7 cellular contexts compared by ENCODE assay signal in genomic region chr11:795638-796564, GRCh38. TPM values are rescaled to one million over a fixed set of nuclear protein-coding genes. Genes with fewer than 3 reads are reported as not detected.
DNase-seq lines count a peak whose midpoint lies in the region; ATAC-seq, FAIRE-seq and TF ChIP-seq lines count a peak whose summit lies in the region.

No MANE protein-coding gene starts in this region.

- intact Hi-C loops in spleen (cut with DNase I; ENCODE audit: low total_unique reads), result no loop called here

- no peaks in the 10 kb centered on the region for H3K27me3 ChIP-seq in MM.1S (replicated peaks; ENCODE audit: insufficient read depth, low read length)
- H3K27me3 ChIP-seq in astrocyte (ENCODE audit: insufficient read depth, low read length), result no peaks in the 10 kb centered on the region
- H3K27me3 ChIP-seq in iPS-20b (ENCODE audit: insufficient read depth, low read length), result no peaks in the 10 kb centered on the region
- H3K27me3 ChIP-seq in spleen (replicated peaks in 1 of 7), result peaks cover 0 to 2% (median 0%) of the 10 kb centered on the region in 7 donors

- no peak for ATAC-seq in GM18505 (IDR thresholded peaks at IDR 0.05; ENCODE audit: unreplicated experiment)

- H3K4me3 ChIP-seq in MM.1S (ENCODE audit: low read length) (peak overlapping the region; percentile 84), astrocyte (ENCODE audit: insufficient read depth, low read depth, low read length) (peak overlapping the region; percentile 77), iPS-20b (ENCODE audit: low read length) (peak overlapping the region; percentile 95; the same call in 1 of the 2 replicates), spleen (peak overlapping the region; percentile 46 to 96 (median 92))

- TF ChIP-seq CTCF in MM.1S (IDR thresholded peaks at IDR 0.05; ENCODE audit: low read length) (no peak), astrocyte (IDR thresholded peaks at IDR 0.05; ENCODE audit: insufficient read depth, low read depth, low read length) (no peak), spleen (IDR thresholded peaks at IDR 0.05 in 8 of 11, conservative IDR thresholded peaks at IDR 0.05 in 3 of 11) (no peak)

- peaks cover 41% of the 10 kb centered on the region for H3K79me2 ChIP-seq in MM.1S (ENCODE audit: low read length)
- peaks cover 4% of the 10 kb centered on the region for H3K79me2 ChIP-seq in astrocyte (ENCODE audit: insufficient read depth, low read length)

- peaks cover 2% of the 10 kb centered on the region for H3K36me3 Mint-ChIP-seq in astrocyte (ENCODE audit: low read depth, unreplicated experiment)

- H3K4me1 ChIP-seq in MM.1S (ENCODE audit: low read length) (no peaks in the 10 kb centered on the region), astrocyte (ENCODE audit: insufficient read depth, low read length) (peaks cover 16% of the 10 kb centered on the region), iPS-20b (ENCODE audit: insufficient read depth, low read length) (peaks cover 4% of the 10 kb centered on the region; the same call in 1 of the 2 replicates), spleen (peaks cover 15 to 49% (median 42%) of the 10 kb centered on the region in 6 donors)

- H3K9ac ChIP-seq in MM.1S (ENCODE audit: low read length) (peak overlapping the region; percentile 85), astrocyte (ENCODE audit: low read length) (peak overlapping the region; percentile 86), iPS-20b (ENCODE audit: low read depth, low read length) (peak overlapping the region; percentile 41; the same call in 1 of the 2 replicates)

- H3K27ac Mint-ChIP-seq in astrocyte (ENCODE audit: unreplicated experiment), result peak overlapping the region; percentile 34

- no peaks in the 10 kb centered on the region for H3K4me1 Mint-ChIP-seq in astrocyte (ENCODE audit: low read depth, unreplicated experiment)

- H3K9me3 Mint-ChIP-seq in astrocyte (ENCODE audit: unreplicated experiment), result no peaks in the 10 kb centered on the region

- peak; percentile 83 for DNase-seq in MM.1S
- DNase-seq in T1000 (lab: John Stamatoyannopoulos, UW), result peak; percentile 76
- DNase-seq in astrocyte (ENCODE audit: low read depth), result peak; percentile 61
- DNase-seq in spleen, result peak; percentile 94
- DNase-seq in ecto neural progenitor cell (ENCODE audit: low spot score), result no peak

- H3K36me3 ChIP-seq in MM.1S (replicated peaks; ENCODE audit: insufficient read depth, low read length) (no peaks in the 10 kb centered on the region), astrocyte (ENCODE audit: insufficient read depth, low read length) (no peaks in the 10 kb centered on the region), iPS-20b (ENCODE audit: insufficient read depth, low read depth, low read length) (peaks cover 15% of the 10 kb centered on the region), spleen (peaks cover 0 to 59% (median 32%) of the 10 kb centered on the region in 6 donors)

- H3K9me3 ChIP-seq in MM.1S (replicated peaks; ENCODE audit: insufficient read depth, low read length), result no peaks in the 10 kb centered on the region
- H3K9me3 ChIP-seq in astrocyte (ENCODE audit: insufficient read depth, low read depth, low read length), result no peaks in the 10 kb centered on the region
- H3K9me3 ChIP-seq in iPS-20b (ENCODE audit: insufficient read depth, low read depth, low read length), result no peaks in the 10 kb centered on the region
- no peaks in the 10 kb centered on the region for H3K9me3 ChIP-seq in spleen

- H3K4me2 ChIP-seq in MM.1S (ENCODE audit: low read depth, low read length), result peak overlapping the region; percentile 100
- peak overlapping the region; percentile 96 for H3K4me2 ChIP-seq in astrocyte (ENCODE audit: low read length)

- peak overlapping the region; percentile 70; the same call in 1 of the 2 replicates for H2AFZ ChIP-seq in MM.1S (ENCODE audit: low read length)
- no peak overlapping the region for H2AFZ ChIP-seq in astrocyte (ENCODE audit: low read depth, low read length)

- peaks cover 21% of the 10 kb centered on the region for H3F3A ChIP-seq in MM.1S (ENCODE audit: insufficient read depth, low read length)

- H3K27ac ChIP-seq in MM.1S (ENCODE audit: low read length), result peak overlapping the region; percentile 67
- peak overlapping the region; percentile 81 for H3K27ac ChIP-seq in astrocyte (ENCODE audit: low read depth, low read length)
- H3K27ac ChIP-seq in iPS-20b (ENCODE audit: low read length), result no peak overlapping the region
- peak overlapping the region; percentile 78 to 96 (median 89) for H3K27ac ChIP-seq in spleen

- no peaks in the 10 kb centered on the region for H3K27me3 Mint-ChIP-seq in astrocyte (ENCODE audit: low read depth, unreplicated experiment)

- 1 to 7% (median 3%) methylated on average over 12 to 25 of the region's 25 CpGs for WGBS in spleen, 5 donors

- FAIRE-seq in astrocyte (lab: Jason Lieb, UNC), result no peak

- no peaks in the 10 kb centered on the region for H4K20me1 ChIP-seq in MM.1S (ENCODE audit: insufficient read depth, low read length)
- H4K20me1 ChIP-seq in astrocyte (ENCODE audit: insufficient read depth, low read length), result peaks cover 53% of the 10 kb centered on the region

- TF ChIP-seq POLR2A in GM18505 (IDR thresholded peaks at IDR 0.05; ENCODE audit: borderline replicate concordance, extremely low read depth, insufficient read depth, insufficient read length), result peak; percentile 43
- no peak for TF ChIP-seq POLR2A in spleen (IDR thresholded peaks at IDR 0.05)

- no peaks in the 10 kb centered on the region for H3K9me2 ChIP-seq in MM.1S (replicated peaks; ENCODE audit: insufficient read depth, low read length)

- peak overlapping the region; percentile 67 for H3K4me3 Mint-ChIP-seq in astrocyte (ENCODE audit: unreplicated experiment)

RNA-seq across cellular contexts. Expression of gene SLC25A22, which starts 2.2 kb away (rescaled TPM):
- total RNA-seq in astrocyte (20.5 and 21.4 TPM in 2 replicates), spleen (10 to 100 TPM in 6 of 7 donors, 1 to 10 TPM in 1; 8.9 to 23.2 (median 14.5) TPM)
- 10 to 100 TPM in 1 of 3 donors, 1 to 10 TPM in 2; 6.3 to 14.5 (median 8.5) TPM for polyA plus RNA-seq in spleen

RNA-seq across cellular contexts. Expression of gene CEND1, which starts 6.0 kb away (rescaled TPM):
- total RNA-seq in astrocyte, result 0.59 and 0.62 TPM in 2 replicates
- total RNA-seq in spleen, result under 1 TPM in 1 of 7 donors, not detected in 6; 0.42 TPM
- polyA plus RNA-seq in spleen, result under 1 TPM in 2 of 3 donors, not detected in 1; 0.29 to 0.42 TPM

RNA-seq across cellular contexts. Expression of gene PIDD1, which starts 9.1 kb away (rescaled TPM):
- 22.2 and 26.8 TPM in 2 replicates for total RNA-seq in astrocyte
- total RNA-seq in spleen, result 10 to 100 TPM; 18.1 to 26.4 (median 19.3) TPM
- 10 to 100 TPM; 16.8 to 42.7 (median 32.8) TPM for polyA plus RNA-seq in spleen

RNA-seq across cellular contexts. Expression of gene RPLP2, which starts 13.9 kb away (rescaled TPM):
- 1,592 and 1,666 TPM in 2 replicates for total RNA-seq in astrocyte
- 1,000 to 10,000 TPM in 4 of 7 donors, 100 to 1,000 TPM in 3; 514 to 2,829 (median 2,309) TPM for total RNA-seq in spleen
- polyA plus RNA-seq in spleen, result 1,000 to 10,000 TPM; 3,174 to 3,944 (median 3,784) TPM

RNA-seq across cellular contexts. Expression of gene GATD1, which starts 18.6 kb away (rescaled TPM):
- 51.9 and 60.0 TPM in 2 replicates for total RNA-seq in astrocyte
- total RNA-seq in spleen, result 10 to 100 TPM; 26.0 to 56.4 (median 50.9) TPM
- polyA plus RNA-seq in spleen, result 10 to 100 TPM; 13.9 to 44.5 (median 17.4) TPM
